Comparison of ENCODE assay signal across 22 cellular contexts in genomic region chr6:32857156-32857891, GRCh38. TPM values are rescaled to one million over a fixed set of nuclear protein-coding genes. Genes with fewer than 3 reads are reported as not detected.
DNase-seq lines count a peak whose midpoint lies in the region; ATAC-seq lines count a peak whose summit lies in the region.
"Had no signal": no experiment of that assay in that cellular context is flagged by ENCODE, and none has a peak within 500 bp of the region (broad histone marks: within the 10 kb centered on the region; RNA-seq: fewer than 3 reads in every experiment).

No MANE protein-coding gene starts in this region.

- intact Hi-C loops in activated T-helper 1 cell treated with anti-CD3 and anti-CD28 coated beads, Interleukin-12 subunit alpha, Interleukin-12 subunit beta, Interleukin-2, Interleukin-4 antibody, amounts not matched to agents 30 ng/mL and 10 ng/mL and 1 ng/mL, durations not matched to agents 14 hours and 24 hours and 36 hours (cut with micrococcal nuclease) = loop anchor here (10.0 kb wide), 1 partner anchor 1043 kb away; the partner anchor contains the start of genes HSPA1A and HSPA1L
- intact Hi-C loops in naive thymus-derived CD4-positive, alpha-beta T cell (cut with micrococcal nuclease) = loop anchor here (10.0 kb wide), 2 partner anchors 557 to 1023 kb away; partner anchors contain the start of genes CUTA (in 1 of the 2) and PHF1 (in 1 of the 2)

- H3K36me3 Mint-ChIP-seq in T-helper 2 cell treated with Interferon-gamma antibody and Interleukin-4, amounts not matched to agents 5 μg/mL and 100 μg/mL, for 36 hours (ENCODE audit: low read depth) = peaks cover 81% of the 10 kb centered on the region
- peaks cover 0 to 88% (median 36%) of the 10 kb centered on the region in 3 donors for H3K36me3 Mint-ChIP-seq in CD8-positive, alpha-beta memory T cell
- peaks cover 70% of the 10 kb centered on the region for H3K36me3 Mint-ChIP-seq in activated T-helper 1 cell treated with anti-CD3 and anti-CD28 coated beads, Interleukin-12 subunit alpha, Interleukin-12 subunit beta, Interleukin-2, Interleukin-4 antibody, amounts not matched to agents 30 ng/mL and 10 ng/mL and 1 ng/mL, durations not matched to agents 14 hours and 24 hours and 36 hours (ENCODE audit: low read depth)
- H3K36me3 Mint-ChIP-seq in naive thymus-derived CD4-positive, alpha-beta T cell = peaks cover 16 to 63% (median 44%) of the 10 kb centered on the region in 5 donors

- H3K36me3 ChIP-seq in CD8-positive, alpha-beta memory T cell (ENCODE audit: insufficient read depth, low read length) = peaks cover 47% of the 10 kb centered on the region
- H3K36me3 ChIP-seq in naive thymus-derived CD4-positive, alpha-beta T cell (ENCODE audit: control insufficient read depth in 2 of 3, insufficient read depth in 3 of 3, low read length in 3 of 3) = peaks cover 23 to 65% (median 33%) of the 10 kb centered on the region in 3 experiments
- H3K36me3 ChIP-seq: gastrocnemius medialis had no signal

- ATAC-seq in naive thymus-derived CD4-positive, alpha-beta T cell = no peak
- ATAC-seq in HG03039 (IDR thresholded peaks at IDR 0.05; ENCODE audit: unreplicated experiment) = no peak
- ATAC-seq: gastrocnemius medialis had no signal

- CTCF ChIA-PET in CD8-positive, alpha-beta memory T cell (lab: Charles Lee) = interaction anchor here (0.8 to 7.9 kb wide), 9 partner anchors 10 to 127 kb away, joined by 3 to 295 read pairs (median 5); partner anchors contain the start of gene TAP2
- CTCF ChIA-PET in naive thymus-derived CD4-positive, alpha-beta T cell (lab: Charles Lee) = interaction anchor here (0.6 to 7.5 kb wide), 4 partner anchors 10 to 76 kb away, joined by 3 to 241 read pairs (median 6); partner anchors contain the start of genes PSMB8 and TAP2

- DNase-seq in T-helper 2 cell treated with Interferon-gamma antibody and Interleukin-4, amounts not matched to agents 5 μg/mL and 100 μg/mL, for 36 hours (ENCODE audit: low spot score) = no peak
- DNase-seq in T-helper 2 cell = no peak
- no peak for DNase-seq in CD8-positive, alpha-beta memory T cell
- DNase-seq in activated T-helper 1 cell treated with anti-CD3 and anti-CD28 coated beads, Interleukin-12 subunit alpha, Interleukin-12 subunit beta, Interleukin-2, Interleukin-4 antibody, amounts not matched to agents 30 ng/mL and 10 ng/mL and 1 ng/mL, durations not matched to agents 14 hours and 24 hours and 36 hours (ENCODE audit: low spot score) = no peak
- no peak for DNase-seq in naive thymus-derived CD4-positive, alpha-beta T cell
- no peak for DNase-seq in NCI-H128 (lab: John Stamatoyannopoulos, UW; ENCODE audit: unreplicated experiment)
- no peak for DNase-seq in CD1c-positive myeloid dendritic cell (ENCODE audit: extremely low spot score)
- DNase-seq: 8988T; activated CD4-positive, alpha-beta T cell treated with anti-CD3 and anti-CD28 coated beads for 1 hour; anterior cingulate cortex; central memory CD4-positive, alpha-beta T cell; DMS 273 treated with DMSO at 0.1 percent for 48 hours; gastrocnemius medialis; H7; kidney; naive B cell; SIG-M5; stomach; trophoblast cell had no signal

- peak overlapping the region; percentile 58 for H3K4me3 Mint-ChIP-seq in T-helper 2 cell treated with Interferon-gamma antibody and Interleukin-4, amounts not matched to agents 5 μg/mL and 100 μg/mL, for 36 hours
- H3K4me3 Mint-ChIP-seq in CD8-positive, alpha-beta memory T cell = peak overlapping the region in 6 of 7 donors; percentile 11 to 53 (median 44)
- peak overlapping the region; percentile 40 for H3K4me3 Mint-ChIP-seq in activated T-helper 1 cell treated with anti-CD3 and anti-CD28 coated beads, Interleukin-12 subunit alpha, Interleukin-12 subunit beta, Interleukin-2, Interleukin-4 antibody, amounts not matched to agents 30 ng/mL and 10 ng/mL and 1 ng/mL, durations not matched to agents 14 hours and 24 hours and 36 hours
- H3K4me3 Mint-ChIP-seq in naive thymus-derived CD4-positive, alpha-beta T cell = peak overlapping the region in 3 of 10 donors; percentile 27 to 53 (median 39)

- H3K27ac ChIP-seq in CD8-positive, alpha-beta memory T cell (ENCODE audit: low read depth, low read length) = no peak overlapping the region
- peak overlapping the region; percentile 27 for H3K27ac ChIP-seq in naive thymus-derived CD4-positive, alpha-beta T cell (ENCODE audit: low read depth, low read length)
- H3K27ac ChIP-seq: gastrocnemius medialis, stomach had no signal

- no peaks in the 10 kb centered on the region for H3K27me3 Mint-ChIP-seq in T-helper 2 cell treated with Interferon-gamma antibody and Interleukin-4, amounts not matched to agents 5 μg/mL and 100 μg/mL, for 36 hours (ENCODE audit: low read depth)
- no peaks in the 10 kb centered on the region for H3K27me3 Mint-ChIP-seq in CD8-positive, alpha-beta memory T cell
- no peaks in the 10 kb centered on the region for H3K27me3 Mint-ChIP-seq in activated T-helper 1 cell treated with anti-CD3 and anti-CD28 coated beads, Interleukin-12 subunit alpha, Interleukin-12 subunit beta, Interleukin-2, Interleukin-4 antibody, amounts not matched to agents 30 ng/mL and 10 ng/mL and 1 ng/mL, durations not matched to agents 14 hours and 24 hours and 36 hours (ENCODE audit: insufficient read depth)
- H3K27me3 Mint-ChIP-seq in naive thymus-derived CD4-positive, alpha-beta T cell = no peaks in the 10 kb centered on the region
- H3K27me3 Mint-ChIP-seq: naive B cell had no signal

- peaks cover 35% of the 10 kb centered on the region for H3K4me1 ChIP-seq in CD8-positive, alpha-beta memory T cell (ENCODE audit: insufficient read depth, low read length)
- peaks cover 15 to 28% of the 10 kb centered on the region in 2 donors for H3K4me1 ChIP-seq in naive thymus-derived CD4-positive, alpha-beta T cell (ENCODE audit: control insufficient read depth in 2 of 2, insufficient read depth in 2 of 2, low read length in 2 of 2)

- no peaks in the 10 kb centered on the region for H3K9me3 Mint-ChIP-seq in T-helper 2 cell treated with Interferon-gamma antibody and Interleukin-4, amounts not matched to agents 5 μg/mL and 100 μg/mL, for 36 hours
- no peaks in the 10 kb centered on the region for H3K9me3 Mint-ChIP-seq in CD8-positive, alpha-beta memory T cell
- H3K9me3 Mint-ChIP-seq in activated T-helper 1 cell treated with anti-CD3 and anti-CD28 coated beads, Interleukin-12 subunit alpha, Interleukin-12 subunit beta, Interleukin-2, Interleukin-4 antibody, amounts not matched to agents 30 ng/mL and 10 ng/mL and 1 ng/mL, durations not matched to agents 14 hours and 24 hours and 36 hours = no peaks in the 10 kb centered on the region
- peaks cover 0 to 2% (median 0%) of the 10 kb centered on the region in 11 donors for H3K9me3 Mint-ChIP-seq in naive thymus-derived CD4-positive, alpha-beta T cell
- H3K9me3 Mint-ChIP-seq: naive B cell had no signal

- H3K4me3 ChIP-seq in CD8-positive, alpha-beta memory T cell (ENCODE audit: low read length) = no peak overlapping the region
- H3K4me3 ChIP-seq in naive thymus-derived CD4-positive, alpha-beta T cell (ENCODE audit: low read length) = no peak overlapping the region
- H3K4me3 ChIP-seq: gastrocnemius medialis, stomach had no signal

- peak overlapping the region; percentile 6 for H3K27ac Mint-ChIP-seq in T-helper 2 cell treated with Interferon-gamma antibody and Interleukin-4, amounts not matched to agents 5 μg/mL and 100 μg/mL, for 36 hours
- peak overlapping the region; percentile 31 to 99 (median 82) for H3K27ac Mint-ChIP-seq in CD8-positive, alpha-beta memory T cell
- peak overlapping the region; percentile 31 for H3K27ac Mint-ChIP-seq in activated T-helper 1 cell treated with anti-CD3 and anti-CD28 coated beads, Interleukin-12 subunit alpha, Interleukin-12 subunit beta, Interleukin-2, Interleukin-4 antibody, amounts not matched to agents 30 ng/mL and 10 ng/mL and 1 ng/mL, durations not matched to agents 14 hours and 24 hours and 36 hours
- H3K27ac Mint-ChIP-seq in naive thymus-derived CD4-positive, alpha-beta T cell = peak overlapping the region in 5 of 9 donors; percentile 63 to 100 (median 75)

- POLR2A ChIA-PET in CD8-positive, alpha-beta memory T cell (lab: Charles Lee) = interaction anchor here (0.6 to 5.5 kb wide), 6 partner anchors 11 to 750 kb away, joined by 3 to 350 read pairs (median 6); partner anchors contain the start of genes PSMB8 and TAP2
- POLR2A ChIA-PET in naive thymus-derived CD4-positive, alpha-beta T cell (lab: Charles Lee) = interaction anchor here (1.1 to 9.5 kb wide), 5 partner anchors 11 to 675 kb away, joined by 3 to 662 read pairs (median 21); partner anchors contain the start of genes PSMB8 and TAP2

- no peaks in the 10 kb centered on the region for H3K9me3 ChIP-seq in CD8-positive, alpha-beta memory T cell (ENCODE audit: low read length)
- H3K9me3 ChIP-seq in naive thymus-derived CD4-positive, alpha-beta T cell (ENCODE audit: control insufficient read depth in 2 of 3, low read length in 3 of 3) = no peaks in the 10 kb centered on the region
- H3K9me3 ChIP-seq: gastrocnemius medialis, stomach had no signal

- peaks cover 45% of the 10 kb centered on the region for H3K4me1 Mint-ChIP-seq in T-helper 2 cell treated with Interferon-gamma antibody and Interleukin-4, amounts not matched to agents 5 μg/mL and 100 μg/mL, for 36 hours (ENCODE audit: low read depth)
- peaks cover 56 to 65% (median 63%) of the 10 kb centered on the region in 3 donors for H3K4me1 Mint-ChIP-seq in CD8-positive, alpha-beta memory T cell
- peaks cover 58% of the 10 kb centered on the region for H3K4me1 Mint-ChIP-seq in activated T-helper 1 cell treated with anti-CD3 and anti-CD28 coated beads, Interleukin-12 subunit alpha, Interleukin-12 subunit beta, Interleukin-2, Interleukin-4 antibody, amounts not matched to agents 30 ng/mL and 10 ng/mL and 1 ng/mL, durations not matched to agents 14 hours and 24 hours and 36 hours (ENCODE audit: low read depth)
- H3K4me1 Mint-ChIP-seq in naive thymus-derived CD4-positive, alpha-beta T cell = peaks cover 36 to 63% (median 52%) of the 10 kb centered on the region in 7 donors

- no peaks in the 10 kb centered on the region for H3K27me3 ChIP-seq in CD8-positive, alpha-beta memory T cell (ENCODE audit: insufficient read depth, low read length, poor library complexity, severe bottlenecking)
- no peaks in the 10 kb centered on the region for H3K27me3 ChIP-seq in naive thymus-derived CD4-positive, alpha-beta T cell (ENCODE audit: control insufficient read depth in 2 of 2, insufficient read depth in 2 of 2, low read length in 2 of 2)
- H3K27me3 ChIP-seq: gastrocnemius medialis, stomach had no signal

RNA-seq across cellular contexts. Expression of gene PSMB9, which starts 3.3 kb away (rescaled TPM):
- total RNA-seq in CD8-positive, alpha-beta memory T cell = 100 to 1,000 TPM; 245 to 255 TPM
- 597 TPM for polyA plus RNA-seq in CD8-positive, alpha-beta memory T cell
- 249 and 253 TPM in 2 replicates for total RNA-seq in activated T-helper 1 cell treated with anti-CD3 and anti-CD28 coated beads, Interleukin-12 subunit alpha, Interleukin-12 subunit beta, Interleukin-2, Interleukin-4 antibody, amounts not matched to agents 30 ng/mL and 10 ng/mL and 1 ng/mL, durations not matched to agents 14 hours and 24 hours and 36 hours
- total RNA-seq in naive thymus-derived CD4-positive, alpha-beta T cell = 100 to 1,000 TPM in 2 of 5 experiments, 10 to 100 TPM in 3; 70.3 to 452 (median 90.5) TPM
- polyA plus RNA-seq in naive thymus-derived CD4-positive, alpha-beta T cell = 100 to 1,000 TPM; 385 to 389 TPM
- total RNA-seq: H7 had no signal

RNA-seq across cellular contexts. Expression of gene TAP1, which starts 3.8 kb away (rescaled TPM):
- 100 to 1,000 TPM; 394 to 407 TPM for total RNA-seq in CD8-positive, alpha-beta memory T cell
- polyA plus RNA-seq in CD8-positive, alpha-beta memory T cell = 396 TPM
- 284 and 290 TPM in 2 replicates for total RNA-seq in activated T-helper 1 cell treated with anti-CD3 and anti-CD28 coated beads, Interleukin-12 subunit alpha, Interleukin-12 subunit beta, Interleukin-2, Interleukin-4 antibody, amounts not matched to agents 30 ng/mL and 10 ng/mL and 1 ng/mL, durations not matched to agents 14 hours and 24 hours and 36 hours
- total RNA-seq in naive thymus-derived CD4-positive, alpha-beta T cell = 100 to 1,000 TPM in 3 of 5 experiments, 10 to 100 TPM in 2; 92.1 to 500 (median 103) TPM
- 100 to 1,000 TPM; 162 to 274 TPM for polyA plus RNA-seq in naive thymus-derived CD4-positive, alpha-beta T cell

RNA-seq across cellular contexts. Expression of gene PSMB8, which starts 13.5 kb away (rescaled TPM):
- total RNA-seq in CD8-positive, alpha-beta memory T cell = 100 to 1,000 TPM; 311 to 326 TPM
- 422 TPM for polyA plus RNA-seq in CD8-positive, alpha-beta memory T cell
- 353 and 358 TPM in 2 replicates for total RNA-seq in activated T-helper 1 cell treated with anti-CD3 and anti-CD28 coated beads, Interleukin-12 subunit alpha, Interleukin-12 subunit beta, Interleukin-2, Interleukin-4 antibody, amounts not matched to agents 30 ng/mL and 10 ng/mL and 1 ng/mL, durations not matched to agents 14 hours and 24 hours and 36 hours
- total RNA-seq in naive thymus-derived CD4-positive, alpha-beta T cell = 100 to 1,000 TPM; 111 to 419 (median 115) TPM
- 100 to 1,000 TPM; 322 to 378 TPM for polyA plus RNA-seq in naive thymus-derived CD4-positive, alpha-beta T cell
- total RNA-seq: G401 had no signal

RNA-seq across cellular contexts. Expression of gene TAP2, which starts 18.8 kb away (rescaled TPM):
- total RNA-seq in CD8-positive, alpha-beta memory T cell = 100 to 1,000 TPM; 221 to 228 TPM
- polyA plus RNA-seq in CD8-positive, alpha-beta memory T cell = 35.8 TPM
- 160 and 167 TPM in 2 replicates for total RNA-seq in activated T-helper 1 cell treated with anti-CD3 and anti-CD28 coated beads, Interleukin-12 subunit alpha, Interleukin-12 subunit beta, Interleukin-2, Interleukin-4 antibody, amounts not matched to agents 30 ng/mL and 10 ng/mL and 1 ng/mL, durations not matched to agents 14 hours and 24 hours and 36 hours
- total RNA-seq in naive thymus-derived CD4-positive, alpha-beta T cell = 100 to 1,000 TPM in 4 of 5 experiments, 10 to 100 TPM in 1; 84.3 to 243 (median 117) TPM
- polyA plus RNA-seq in naive thymus-derived CD4-positive, alpha-beta T cell = 10 to 100 TPM; 26.4 to 36.4 TPM

RNA-seq across cellular contexts. Expression of gene HLA-DOB, which starts 40.5 kb away (rescaled TPM):
- total RNA-seq in CD8-positive, alpha-beta memory T cell = under 1 TPM; 0.77 to 0.97 TPM
- 0.62 TPM for polyA plus RNA-seq in CD8-positive, alpha-beta memory T cell
- 4.2 and 4.3 TPM in 2 replicates for total RNA-seq in activated T-helper 1 cell treated with anti-CD3 and anti-CD28 coated beads, Interleukin-12 subunit alpha, Interleukin-12 subunit beta, Interleukin-2, Interleukin-4 antibody, amounts not matched to agents 30 ng/mL and 10 ng/mL and 1 ng/mL, durations not matched to agents 14 hours and 24 hours and 36 hours
- 1 to 10 TPM; 1.7 to 7.7 (median 4.9) TPM for total RNA-seq in naive thymus-derived CD4-positive, alpha-beta T cell
- under 1 TPM; 0.48 to 0.57 TPM for polyA plus RNA-seq in naive thymus-derived CD4-positive, alpha-beta T cell
- total RNA-seq: G401, H7, lung microvascular endothelial cell had no signal

Comparison
In these comparisons a context has a peak if more than half of its experiments do, and no peak if none do; other contexts are left out.
1. H3K27ac Mint-ChIP-seq: peak in every context shown above with its lines; median percentile 82 in CD8-positive, alpha-beta memory T cell; 75 in naive thymus-derived CD4-positive, alpha-beta T cell; 31 in activated T-helper 1 cell treated with anti-CD3 and anti-CD28 coated beads, Interleukin-12 subunit alpha, Interleukin-12 subunit beta, Interleukin-2, Interleukin-4 antibody, amounts not matched to agents 30 ng/mL and 10 ng/mL and 1 ng/mL, durations not matched to agents 14 hours and 24 hours and 36 hours; 6 in T-helper 2 cell treated with Interferon-gamma antibody and Interleukin-4, amounts not matched to agents 5 μg/mL and 100 μg/mL, for 36 hours.